In genomic region chr9:26946753-26947727, GRCh38 we compare ENCODE assay signal across 1 cellular context.
TF ChIP-seq lines count a peak whose summit lies in the region.

Gene PLAA, minus strand, starts transcription at chr9:26947242. Its CDS starts 197 bp downstream, at chr9:26947045.

TF ChIP-seq in GM12878, 131 proteins besides CTCF, POLR2A, EP300 and RAD21 (continued from another document and continues in another):
- TF ChIP-seq RELB (IDR thresholded peaks at IDR 0.05; ENCODE audit: low read depth), result peak; percentile 93
- TF ChIP-seq MLLT1 (IDR thresholded peaks at IDR 0.05), result peak; percentile 83
- no peak for TF ChIP-seq BCL11A (IDR thresholded peaks at IDR 0.05; ENCODE audit: low read depth, low read length)
- TF ChIP-seq STAT1 (conservative IDR thresholded peaks at IDR 0.05), result 0 out of 2 replicates have a peak, but pooled peaks have one; percentile 84
- TF ChIP-seq CBX5 (IDR thresholded peaks at IDR 0.05; ENCODE audit: low read depth), result peak; percentile 65; the same call in 1 of the 2 replicates
- TF ChIP-seq TAF1 (IDR thresholded peaks at IDR 0.05; ENCODE audit: borderline replicate concordance, low read depth, low read length), result peak; percentile 82
- TF ChIP-seq SMC3 (IDR thresholded peaks at IDR 0.05; ENCODE audit: borderline replicate concordance, low read length), result no peak
- peak; percentile 65 for TF ChIP-seq SMAD1 (IDR thresholded peaks at IDR 0.05; ENCODE audit: low read depth, partially characterized antibody)
- no peak for TF ChIP-seq BRCA1 (IDR thresholded peaks at IDR 0.05; ENCODE audit: low read depth, low read length)
- no peak for TF ChIP-seq BCLAF1 (IDR thresholded peaks at IDR 0.05)
- TF ChIP-seq ZNF384 (IDR thresholded peaks at IDR 0.05; ENCODE audit: borderline replicate concordance, low read depth, low read length), result no peak
- no peak for TF ChIP-seq BCL3 (IDR thresholded peaks at IDR 0.05; ENCODE audit: borderline replicate concordance, insufficient read depth, low read depth, low read length, poor library complexity, severe bottlenecking)
- TF ChIP-seq ZSCAN29 (IDR thresholded peaks at IDR 0.05), result peak; percentile 98
- TF ChIP-seq NR2C1 (IDR thresholded peaks at IDR 0.05), result peak; percentile 71
- TF ChIP-seq SMAD5 (IDR thresholded peaks at IDR 0.05; ENCODE audit: low read depth), result peak; percentile 62; the same call in 1 of the 2 replicates
- TF ChIP-seq CHD2 (IDR thresholded peaks at IDR 0.05; ENCODE audit: borderline replicate concordance, low read depth, low read length), result no peak; the same call in 1 of the 2 replicates
- peak; percentile 79 for TF ChIP-seq GATAD2B (conservative IDR thresholded peaks at IDR 0.05; ENCODE audit: low read depth)
- no peak for TF ChIP-seq BMI1 (IDR thresholded peaks at IDR 0.05; ENCODE audit: borderline replicate concordance)
- TF ChIP-seq E2F4 (IDR thresholded peaks at IDR 0.05; ENCODE audit: low read depth, low read length), result peak; percentile 95
- no peak for TF ChIP-seq ZNF274 (IDR thresholded peaks at IDR 0.05; ENCODE audit: insufficient read depth, insufficient read length)
- TF ChIP-seq NR2C2 (IDR thresholded peaks at IDR 0.05; ENCODE audit: borderline replicate concordance, control insufficient read depth, insufficient read length, low read depth), result no peak
- no peak for TF ChIP-seq NFXL1 (IDR thresholded peaks at IDR 0.05; ENCODE audit: borderline replicate concordance)
- 0 out of 2 replicates have a peak, but pooled peaks have one; percentile 33 for TF ChIP-seq ATF2 (IDR thresholded peaks at IDR 0.05; ENCODE audit: low read length)
- no peak for TF ChIP-seq CHD1 (IDR thresholded peaks at IDR 0.05; ENCODE audit: low read depth, low read length)
- no peak for TF ChIP-seq FOS (IDR thresholded peaks at IDR 0.05; ENCODE audit: borderline replicate concordance, extremely low read depth, insufficient read length)
- no peak; a peak in 1 of 4 replicates for TF ChIP-seq ETV6 (conservative IDR thresholded peaks at IDR 0.05 in 1 of 2, IDR thresholded peaks at IDR 0.05 in 1 of 2; ENCODE audit: borderline replicate concordance in 1 of 2, low read depth in 1 of 2)
- TF ChIP-seq RELA (IDR thresholded peaks at IDR 0.05; ENCODE audit: borderline replicate concordance, partially characterized antibody), result peak; percentile 47
- TF ChIP-seq ZNF24 (IDR thresholded peaks at IDR 0.05), result no peak
- no peak; the same call in 1 of the 2 replicates for TF ChIP-seq MTA3 (IDR thresholded peaks at IDR 0.05; ENCODE audit: borderline replicate concordance, low read length)
- no peak for TF ChIP-seq ZNF592 (IDR thresholded peaks at IDR 0.05)
- TF ChIP-seq TBL1XR1 (IDR thresholded peaks at IDR 0.05; ENCODE audit: low read depth, low read length), result no peak
- TF ChIP-seq MYC (IDR thresholded peaks at IDR 0.05; ENCODE audit: insufficient read depth, insufficient read length, insufficient replicate concordance, low read length, severe bottlenecking), result peak; percentile 16
- no peak for TF ChIP-seq PRDM15 (CRISPR knock-in tag; IDR thresholded peaks at IDR 0.05)
- no peak for TF ChIP-seq JUNB (IDR thresholded peaks at IDR 0.05)
- TF ChIP-seq KLF5 (IDR thresholded peaks at IDR 0.05; ENCODE audit: partially characterized antibody), result no peak
- peak; percentile 90 for TF ChIP-seq HCFC1 (IDR thresholded peaks at IDR 0.05; ENCODE audit: low read length)
- TF ChIP-seq RAD51 (IDR thresholded peaks at IDR 0.05), result peak; percentile 25; the same call in 1 of the 2 replicates
- TF ChIP-seq RFX5 (IDR thresholded peaks at IDR 0.05; ENCODE audit: low read depth, low read length), result no peak
- TF ChIP-seq CBFB (IDR thresholded peaks at IDR 0.05; ENCODE audit: low read depth), result peak; percentile 63; the same call in 1 of the 2 replicates
- TF ChIP-seq NKRF (conservative IDR thresholded peaks at IDR 0.05), result peak; percentile 92
- TF ChIP-seq RCOR1 (conservative IDR thresholded peaks at IDR 0.05; ENCODE audit: low read depth, low read length), result no peak
